8 cellular contexts compared by ENCODE assay signal in the genomic region with DNA sequence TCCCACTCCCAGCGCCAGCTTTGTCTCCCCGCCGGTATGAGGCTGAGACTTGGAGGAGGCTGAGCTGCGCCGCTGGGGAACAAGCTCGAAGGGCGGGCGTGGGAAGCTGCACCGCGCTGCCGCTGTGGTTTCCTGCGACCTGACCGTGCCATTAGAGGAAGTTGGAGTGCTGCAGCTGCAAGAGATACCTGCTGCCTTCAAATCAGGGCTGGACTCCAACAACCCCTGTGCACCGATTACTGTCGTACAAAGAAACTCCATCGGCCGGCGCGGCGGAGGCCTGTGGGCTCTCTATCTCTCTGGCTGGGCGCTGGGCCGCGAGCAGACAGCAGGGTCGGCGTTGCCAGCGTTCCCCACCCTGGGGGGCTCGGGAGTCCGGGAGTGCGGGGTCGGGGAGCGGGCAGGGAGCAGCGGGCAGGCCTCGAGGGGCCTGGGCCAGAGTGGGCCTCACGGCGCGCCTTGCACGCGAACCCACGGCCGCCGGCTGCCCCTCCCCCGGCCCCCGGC. TPM values are rescaled to one million over a fixed set of nuclear protein-coding genes. Genes with fewer than 3 reads are reported as not detected.
DNase-seq lines count a peak whose midpoint lies in the region; ATAC-seq and TF ChIP-seq lines count a peak whose summit lies in the region.

No MANE protein-coding gene starts in this region.

- no peak for TF ChIP-seq CTCF in coronary artery (IDR thresholded peaks at IDR 0.05)
- no peak for TF ChIP-seq CTCF in lower leg skin (IDR thresholded peaks at IDR 0.05)

- DNase-seq in A172 (ENCODE audit: low spot score): peak; percentile 75
- DNase-seq in NCI-H226: peak; percentile 58
- peak; percentile 68 to 72 for DNase-seq in activated CD4-positive, alpha-beta T cell treated with anti-CD3 and anti-CD28 coated beads for 4 hours
- peak; percentile 83 for DNase-seq in coronary artery (ENCODE audit: low spot score)
- peak; percentile 71 to 94 for DNase-seq in lower leg skin (ENCODE audit: low spot score in 2 of 2)
- DNase-seq in stimulated activated CD4-positive, alpha-beta T cell treated with anti-CD3 and anti-CD28 coated beads, TNF-alpha, amount 100 ng/mL, for 1 hour (ENCODE audit: low read depth in 3 of 3, low spot score in 1 of 3): peak; percentile 35 to 46 (median 42)

- no peak for TF ChIP-seq POLR2A in lower leg skin (IDR thresholded peaks at IDR 0.05)

- H3K4me3 ChIP-seq in coronary artery (peak overlapping the region; percentile 83), lower leg skin (ENCODE audit: low read depth, poor library complexity, severe bottlenecking) (peak overlapping the region; percentile 75)

- ATAC-seq in GM18520 (IDR thresholded peaks at IDR 0.05; ENCODE audit: unreplicated experiment) (peak; percentile 22), HG03060 (IDR thresholded peaks at IDR 0.05; ENCODE audit: low read depth, unreplicated experiment) (peak; percentile 31)

- peak overlapping the region; percentile 79 to 98 for H3K27ac ChIP-seq in coronary artery

- 0 to 1% methylated on average over 9 to 34 of the region's 43 CpGs for WGBS in lower leg skin, 2 donors

- intact Hi-C loops in lower leg skin (cut with DNase I; ENCODE audit: low total_unique reads): loop anchor here (5.0 kb wide), 1 partner anchor 217 kb away; a partner anchor contains a TSS

RNA-seq across cellular contexts. Expression of a gene that starts 1.2 kb away (rescaled TPM):
- 114 and 125 TPM in 2 replicates for total RNA-seq in A172 (2014; rRNA removed; shearing (Covaris generic))
- total RNA-seq in lower leg skin: 100 to 1,000 TPM in 1 of 4 donors, 10 to 100 TPM in 3; 78.2 to 104 (median 95.3) TPM

Comparison
In these comparisons a context has a peak if more than half of its experiments do, and no peak if none do; other contexts are left out.
1. Peak in every context shown above with its lines: DNase-seq, ATAC-seq, H3K4me3 ChIP-seq and H3K27ac ChIP-seq.